24 cellular contexts compared by ENCODE assay signal in genomic region chr14:43411841-43412240, GRCh38.
A peak's percentile ranks its signal among the peaks of the same experiment; 100 is the strongest.
DNase-seq lines count a peak whose midpoint lies in the region; ATAC-seq and TF ChIP-seq lines count a peak whose summit lies in the region.
"Had no signal": no experiment of that assay in that cellular context is flagged by ENCODE, and none has a peak within 500 bp of the region (broad histone marks: within the 10 kb centered on the region; RNA-seq: fewer than 3 reads in every experiment).

No MANE protein-coding gene starts in this region.

- H3K9me3 ChIP-seq in breast epithelium, result no peaks in the 10 kb centered on the region
- no peaks in the 10 kb centered on the region for H3K9me3 ChIP-seq in SK-N-MC (ENCODE audit: low read depth, low read length)
- no peaks in the 10 kb centered on the region for H3K9me3 ChIP-seq in Caco-2
- H3K9me3 ChIP-seq: SJSA1 had no signal

- H3K4me3 ChIP-seq in breast epithelium (no peak overlapping the region), SK-N-MC (peak overlapping the region; percentile 31; the same call in 1 of the 2 replicates), Caco-2 (ENCODE audit: low read depth, low read length) (no peak overlapping the region)
- H3K4me3 ChIP-seq: SJSA1 had no signal

- no peak for ATAC-seq in GM19455 (IDR thresholded peaks at IDR 0.05; ENCODE audit: unreplicated experiment)
- ATAC-seq: CD8-positive, alpha-beta T cell had no signal

- H3K4me1 ChIP-seq in breast epithelium, result no peaks in the 10 kb centered on the region
- H3K4me1 ChIP-seq in Caco-2, result no peaks in the 10 kb centered on the region
- H3K4me1 ChIP-seq: SJSA1 had no signal

- CTCF ChIA-PET in MCF 10A (lab: Yijun Ruan, JAX), result no interaction called here
- CTCF ChIA-PET in Caco-2 (lab: Charles Lee), result no interaction called here

- H3K36me3 Mint-ChIP-seq in MCF 10A (ENCODE audit: insufficient read depth, unreplicated experiment), result no peaks in the 10 kb centered on the region
- no peaks in the 10 kb centered on the region for H3K36me3 Mint-ChIP-seq in Caco-2 (ENCODE audit: insufficient read depth, unreplicated experiment)
- H3K36me3 Mint-ChIP-seq: CD8-positive, alpha-beta T cell had no signal

- peak; percentile 14 for DNase-seq in MCF 10A (ENCODE audit: unreplicated experiment)
- DNase-seq in breast epithelium (ENCODE audit: low spot score in 2 of 2), result no peak
- DNase-seq in SK-N-MC (ENCODE audit: low read depth, low spot score), result peak; percentile 47
- peak; percentile 9 for DNase-seq in fibroblast of the conjunctiva (ENCODE audit: low read depth)
- DNase-seq in Caco-2, result no peak
- DNase-seq in SKM-1 (lab: John Stamatoyannopoulos, UW; ENCODE audit: unreplicated experiment), result no peak
- DNase-seq: C1 segment of cervical spinal cord; CD8-positive, alpha-beta T cell; DMS 273 treated with DMSO at 0.1 percent for 48 hours; DMS79; GF-D8; HCEC 1CT; KBM-7; NCI-H1092; NCI-H1417 treated with DMSO at 0.1 percent for 48 hours; NCI-H187 treated with DMSO at 0.1 percent for 48 hours; NCI-H2227 treated with DMSO at 0.1 percent for 48 hours; NCI-H510A; NK-92 treated with Interleukin-12 subunit alpha and Interleukin-12 subunit beta, amount 100 ng/mL, for 24 hours; Right ventricle myocardium superior; RPMI8226; T-helper 1 cell had no signal

- no peak for TF ChIP-seq CTCF in MCF 10A (IDR thresholded peaks at IDR 0.05; ENCODE audit: unreplicated experiment)
- TF ChIP-seq CTCF in breast epithelium (IDR thresholded peaks at IDR 0.05), result no peak
- no peak for TF ChIP-seq CTCF in Caco-2 (IDR thresholded peaks at IDR 0.05; ENCODE audit: insufficient read depth in 1 of 2, low read depth in 1 of 2, low read length in 1 of 2, severe bottlenecking in 1 of 2, unreplicated experiment in 1 of 2)

- H3K27me3 Mint-ChIP-seq in MCF 10A (ENCODE audit: insufficient read depth, unreplicated experiment) (no peaks in the 10 kb centered on the region), Caco-2 (ENCODE audit: insufficient read depth, unreplicated experiment) (no peaks in the 10 kb centered on the region)

- H3K4me1 Mint-ChIP-seq in MCF 10A (ENCODE audit: insufficient read depth, unreplicated experiment), result peaks cover 10% of the 10 kb centered on the region
- H3K4me1 Mint-ChIP-seq in Caco-2 (ENCODE audit: low read depth, unreplicated experiment), result no peaks in the 10 kb centered on the region

- intact Hi-C loops in MCF 10A (cut with micrococcal nuclease), result no loop called here
- intact Hi-C loops in breast epithelium (cut with DNase I; ENCODE audit: low total_unique reads), result no loop called here
- intact Hi-C loops in Caco-2 (cut with micrococcal nuclease; ENCODE audit: unreplicated experiment), result no loop called here

- no peak overlapping the region for H3K9ac ChIP-seq in SK-N-MC (ENCODE audit: insufficient read length)

- H3K4me3 Mint-ChIP-seq in MCF 10A (ENCODE audit: unreplicated experiment) (no peak overlapping the region), Caco-2 (ENCODE audit: unreplicated experiment) (no peak overlapping the region)
- H3K4me3 Mint-ChIP-seq: CD8-positive, alpha-beta T cell had no signal

- no peak overlapping the region for H3K27ac Mint-ChIP-seq in MCF 10A (ENCODE audit: low read depth, unreplicated experiment)
- H3K27ac Mint-ChIP-seq in Caco-2 (ENCODE audit: unreplicated experiment), result no peak overlapping the region
- H3K27ac Mint-ChIP-seq: CD8-positive, alpha-beta T cell had no signal

- TF ChIP-seq POLR2A in breast epithelium (IDR thresholded peaks at IDR 0.05), result no peak

- H3K27ac ChIP-seq in breast epithelium, result no peak overlapping the region
- peak overlapping the region; percentile 48; the same call in 1 of the 2 replicates for H3K27ac ChIP-seq in SK-N-MC
- H3K27ac ChIP-seq: SJSA1 had no signal

- POLR2A ChIA-PET in MCF 10A (lab: Yijun Ruan, JAX), result no interaction called here
- POLR2A ChIA-PET in Caco-2 (lab: Charles Lee), result no interaction called here

- BruUV-seq in MCF 10A (replicated peaks; lab: Mats Ljungman, UMichigan), result no TSS peak
- BruUV-seq in Caco-2 (replicated peaks; lab: Mats Ljungman, UMichigan), result no TSS peak

- H3K36me3 ChIP-seq in breast epithelium, result no peaks in the 10 kb centered on the region
- no peaks in the 10 kb centered on the region for H3K36me3 ChIP-seq in SK-N-MC (ENCODE audit: insufficient read depth, low read length)
- no peaks in the 10 kb centered on the region for H3K36me3 ChIP-seq in Caco-2 (ENCODE audit: control insufficient read depth, insufficient read depth, low read length)
- H3K36me3 ChIP-seq: SJSA1 had no signal

- H3K9me3 Mint-ChIP-seq in MCF 10A (ENCODE audit: unreplicated experiment) (no peaks in the 10 kb centered on the region), Caco-2 (ENCODE audit: unreplicated experiment) (no peaks in the 10 kb centered on the region)

- H3K27me3 ChIP-seq in breast epithelium, result no peaks in the 10 kb centered on the region
- H3K27me3 ChIP-seq in Caco-2 (replicated peaks; ENCODE audit: control insufficient read depth, insufficient read depth, low read length), result no peaks in the 10 kb centered on the region
- H3K27me3 ChIP-seq: SJSA1 had no signal

Comparison
In these comparisons a context has a peak if more than half of its experiments do, and no peak if none do; other contexts are left out.
1. DNase-seq: peak in MCF 10A (single experiment), SK-N-MC (single experiment) and fibroblast of the conjunctiva (single experiment); none in breast epithelium (0 of 2), Caco-2 (0 of 2) and SKM-1 (single experiment).